In genomic region chr16:58417600-58417999, GRCh38 we compare ENCODE assay signal across 1 cellular context.
TF ChIP-seq lines count a peak whose summit lies in the region.

No MANE protein-coding gene starts in this region.

TF ChIP-seq in GM12878, 131 proteins besides CTCF, POLR2A, EP300 and RAD21 (continued from another document):
- TF ChIP-seq ZNF687 (IDR thresholded peaks at IDR 0.05) (0 out of 2 replicates have a peak, but pooled peaks have one; percentile 40), E2F4 (IDR thresholded peaks at IDR 0.05; ENCODE audit: low read depth, low read length) (no peak), NKRF (conservative IDR thresholded peaks at IDR 0.05) (no peak), MLLT1 (IDR thresholded peaks at IDR 0.05) (peak; percentile 86), POU2F2 (IDR thresholded peaks at IDR 0.05; ENCODE audit: borderline replicate concordance, low read depth, low read length) (no peak)
